In the genomic region with DNA sequence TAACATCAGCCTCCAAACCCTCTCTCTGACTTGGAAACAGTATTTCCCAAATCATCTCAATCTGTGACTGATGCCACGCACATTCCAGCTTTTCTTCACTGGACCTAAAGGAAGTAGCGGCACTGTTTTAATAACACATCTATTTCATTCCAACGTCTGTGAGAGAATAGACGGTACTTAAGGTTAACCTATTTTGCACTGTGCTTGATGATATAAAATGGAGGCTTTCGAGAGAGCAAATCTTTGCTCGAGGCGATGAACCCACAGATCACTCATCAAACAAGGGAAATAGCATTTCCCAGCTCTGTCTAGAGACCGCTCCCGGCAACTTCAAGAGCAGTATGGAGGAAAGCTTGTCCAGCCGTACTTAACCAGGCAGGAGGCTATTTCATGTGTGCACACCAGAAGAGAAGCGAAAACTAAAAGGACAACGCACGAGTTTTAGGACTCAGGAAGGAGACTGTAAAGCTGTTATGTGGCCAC, we compare ENCODE assay signal across 8 cellular contexts. TPM values are rescaled to one million over a fixed set of nuclear protein-coding genes. Genes with fewer than 3 reads are reported as not detected.
DNase-seq lines count a peak whose midpoint lies in the region; ATAC-seq, FAIRE-seq and TF ChIP-seq lines count a peak whose summit lies in the region.

No MANE protein-coding gene starts in this region.

- H3K9me3 Mint-ChIP-seq in GM23338 = no peaks in the 10 kb centered on the region
- H3K9me3 Mint-ChIP-seq in T-helper 2 cell treated with Interferon-gamma antibody and Interleukin-4, amounts not matched to agents 5 μg/mL and 100 μg/mL, for 36 hours = no peaks in the 10 kb centered on the region

- FAIRE-seq in H54 (lab: Jason Lieb, UNC) = no peak

- no peaks in the 10 kb centered on the region for H3K36me3 Mint-ChIP-seq in GM23338 (ENCODE audit: low read depth)
- peaks cover 8% of the 10 kb centered on the region for H3K36me3 Mint-ChIP-seq in T-helper 2 cell treated with Interferon-gamma antibody and Interleukin-4, amounts not matched to agents 5 μg/mL and 100 μg/mL, for 36 hours (ENCODE audit: low read depth)

- H3K4me2 ChIP-seq in GM23338 (peak overlapping the region; percentile 75), fibroblast of lung (ENCODE audit: extremely low read depth, insufficient read depth, low read length) (peak overlapping the region; percentile 98)

- no peaks in the 10 kb centered on the region for H3K9me3 ChIP-seq in fibroblast of lung (ENCODE audit: control insufficient read depth, insufficient read depth, low read depth, low read length)

- peaks cover 46% of the 10 kb centered on the region for H3K4me1 Mint-ChIP-seq in GM23338
- H3K4me1 Mint-ChIP-seq in T-helper 2 cell treated with Interferon-gamma antibody and Interleukin-4, amounts not matched to agents 5 μg/mL and 100 μg/mL, for 36 hours (ENCODE audit: low read depth) = peaks cover 24% of the 10 kb centered on the region

- H3K4me1 ChIP-seq in GM23338 (ENCODE audit: insufficient read depth) (peaks cover 50% of the 10 kb centered on the region), fibroblast of lung (ENCODE audit: control insufficient read depth, extremely low read depth, insufficient read depth, low read length) (peaks cover 5% of the 10 kb centered on the region)

- H3K27me3 ChIP-seq in GM23338 (ENCODE audit: insufficient read depth) = no peaks in the 10 kb centered on the region
- H3K27me3 ChIP-seq in fibroblast of lung (ENCODE audit: control insufficient read depth, insufficient read depth, low read length) = no peaks in the 10 kb centered on the region

- H3K27ac Mint-ChIP-seq in GM23338 = no peak overlapping the region
- H3K27ac Mint-ChIP-seq in T-helper 2 cell treated with Interferon-gamma antibody and Interleukin-4, amounts not matched to agents 5 μg/mL and 100 μg/mL, for 36 hours = peak overlapping the region; percentile 87

- no peak for TF ChIP-seq POLR2A in H54 (IDR thresholded peaks at IDR 0.05; ENCODE audit: low read depth, low read length)

- H3K27ac ChIP-seq in GM23338 (ENCODE audit: low read depth) (no peak overlapping the region), fibroblast of lung (ENCODE audit: insufficient read depth, low read length) (peak overlapping the region; percentile 64)

- peak overlapping the region; percentile 67 for H3K9ac ChIP-seq in fibroblast of lung (ENCODE audit: insufficient read depth, low read length)

- peaks cover 5% of the 10 kb centered on the region for H3K27me3 Mint-ChIP-seq in GM23338 (ENCODE audit: insufficient read depth, low read depth, poor library complexity)
- H3K27me3 Mint-ChIP-seq in T-helper 2 cell treated with Interferon-gamma antibody and Interleukin-4, amounts not matched to agents 5 μg/mL and 100 μg/mL, for 36 hours (ENCODE audit: low read depth) = no peaks in the 10 kb centered on the region

- H3K4me3 ChIP-seq in GM23338 = peak overlapping the region; percentile 50
- H3K4me3 ChIP-seq in fibroblast of lung (replicated peaks in 1 of 4; ENCODE audit: control extremely low read depth in 1 of 4, insufficient read depth in 1 of 4, low read depth in 3 of 4, low read length in 4 of 4) = peak overlapping the region; percentile 56 to 88 (median 82)

- peak overlapping the region; percentile 70 for H3K4me3 Mint-ChIP-seq in GM23338
- H3K4me3 Mint-ChIP-seq in T-helper 2 cell treated with Interferon-gamma antibody and Interleukin-4, amounts not matched to agents 5 μg/mL and 100 μg/mL, for 36 hours = peak overlapping the region; percentile 98

- H3K79me2 ChIP-seq in GM23338 (replicated peaks; ENCODE audit: insufficient read depth) (peaks cover 72% of the 10 kb centered on the region), fibroblast of lung (ENCODE audit: control insufficient read depth, insufficient read depth, low read length) (peaks cover 59% of the 10 kb centered on the region)

- H3K9me2 ChIP-seq in GM23338 (ENCODE audit: insufficient read depth) = no peaks in the 10 kb centered on the region

- no peaks in the 10 kb centered on the region for H3K36me3 ChIP-seq in GM23338 (ENCODE audit: insufficient read depth)
- H3K36me3 ChIP-seq in fibroblast of lung (ENCODE audit: control insufficient read depth, insufficient read depth, low read length) = no peaks in the 10 kb centered on the region

- no peak for ATAC-seq in GM23338
- ATAC-seq in GM18907 (IDR thresholded peaks at IDR 0.05; ENCODE audit: unreplicated experiment) = no peak
- ATAC-seq in HG02610 (IDR thresholded peaks at IDR 0.05; ENCODE audit: unreplicated experiment) = no peak

- H2AFZ ChIP-seq in GM23338 = no peak overlapping the region
- H2AFZ ChIP-seq in fibroblast of lung (ENCODE audit: low read length) = peak overlapping the region; percentile 22

- DNase-seq in AML-193 (lab: John Stamatoyannopoulos, UW) = peak; percentile 16 to 49
- no peak for DNase-seq in GM23338 (ENCODE audit: low spot score)
- DNase-seq in T-helper 2 cell treated with Interferon-gamma antibody and Interleukin-4, amounts not matched to agents 5 μg/mL and 100 μg/mL, for 36 hours (ENCODE audit: low spot score) = no peak
- DNase-seq in fibroblast of lung (ENCODE audit: low read depth in 2 of 2) = peak; percentile 59 to 64
- peak; percentile 16 for DNase-seq in occipital lobe (lab: John Stamatoyannopoulos, UW)
- no peak for DNase-seq in H54 (ENCODE audit: insufficient read length, low spot score)

- H4K20me1 ChIP-seq in GM23338 (replicated peaks; ENCODE audit: insufficient read depth) (no peaks in the 10 kb centered on the region), fibroblast of lung (ENCODE audit: control insufficient read depth, extremely low read depth, insufficient read depth, low read length) (no peaks in the 10 kb centered on the region)

- no peaks in the 10 kb centered on the region for H3F3A ChIP-seq in GM23338 (replicated peaks; ENCODE audit: low read depth)

- TF ChIP-seq CTCF in GM23338 (conservative IDR thresholded peaks at IDR 0.05; ENCODE audit: low read depth in 2 of 2) = no peak
- no peak for TF ChIP-seq CTCF in fibroblast of lung (conservative IDR thresholded peaks at IDR 0.05 in 1 of 2, IDR thresholded peaks at IDR 0.05 in 1 of 2; ENCODE audit: low read depth in 1 of 2, low read length in 2 of 2)

TF ChIP-seq in GM23338, 12 proteins besides CTCF, POLR2A, EP300 and RAD21 (continues in another document):
- TF ChIP-seq, protein P1, sequence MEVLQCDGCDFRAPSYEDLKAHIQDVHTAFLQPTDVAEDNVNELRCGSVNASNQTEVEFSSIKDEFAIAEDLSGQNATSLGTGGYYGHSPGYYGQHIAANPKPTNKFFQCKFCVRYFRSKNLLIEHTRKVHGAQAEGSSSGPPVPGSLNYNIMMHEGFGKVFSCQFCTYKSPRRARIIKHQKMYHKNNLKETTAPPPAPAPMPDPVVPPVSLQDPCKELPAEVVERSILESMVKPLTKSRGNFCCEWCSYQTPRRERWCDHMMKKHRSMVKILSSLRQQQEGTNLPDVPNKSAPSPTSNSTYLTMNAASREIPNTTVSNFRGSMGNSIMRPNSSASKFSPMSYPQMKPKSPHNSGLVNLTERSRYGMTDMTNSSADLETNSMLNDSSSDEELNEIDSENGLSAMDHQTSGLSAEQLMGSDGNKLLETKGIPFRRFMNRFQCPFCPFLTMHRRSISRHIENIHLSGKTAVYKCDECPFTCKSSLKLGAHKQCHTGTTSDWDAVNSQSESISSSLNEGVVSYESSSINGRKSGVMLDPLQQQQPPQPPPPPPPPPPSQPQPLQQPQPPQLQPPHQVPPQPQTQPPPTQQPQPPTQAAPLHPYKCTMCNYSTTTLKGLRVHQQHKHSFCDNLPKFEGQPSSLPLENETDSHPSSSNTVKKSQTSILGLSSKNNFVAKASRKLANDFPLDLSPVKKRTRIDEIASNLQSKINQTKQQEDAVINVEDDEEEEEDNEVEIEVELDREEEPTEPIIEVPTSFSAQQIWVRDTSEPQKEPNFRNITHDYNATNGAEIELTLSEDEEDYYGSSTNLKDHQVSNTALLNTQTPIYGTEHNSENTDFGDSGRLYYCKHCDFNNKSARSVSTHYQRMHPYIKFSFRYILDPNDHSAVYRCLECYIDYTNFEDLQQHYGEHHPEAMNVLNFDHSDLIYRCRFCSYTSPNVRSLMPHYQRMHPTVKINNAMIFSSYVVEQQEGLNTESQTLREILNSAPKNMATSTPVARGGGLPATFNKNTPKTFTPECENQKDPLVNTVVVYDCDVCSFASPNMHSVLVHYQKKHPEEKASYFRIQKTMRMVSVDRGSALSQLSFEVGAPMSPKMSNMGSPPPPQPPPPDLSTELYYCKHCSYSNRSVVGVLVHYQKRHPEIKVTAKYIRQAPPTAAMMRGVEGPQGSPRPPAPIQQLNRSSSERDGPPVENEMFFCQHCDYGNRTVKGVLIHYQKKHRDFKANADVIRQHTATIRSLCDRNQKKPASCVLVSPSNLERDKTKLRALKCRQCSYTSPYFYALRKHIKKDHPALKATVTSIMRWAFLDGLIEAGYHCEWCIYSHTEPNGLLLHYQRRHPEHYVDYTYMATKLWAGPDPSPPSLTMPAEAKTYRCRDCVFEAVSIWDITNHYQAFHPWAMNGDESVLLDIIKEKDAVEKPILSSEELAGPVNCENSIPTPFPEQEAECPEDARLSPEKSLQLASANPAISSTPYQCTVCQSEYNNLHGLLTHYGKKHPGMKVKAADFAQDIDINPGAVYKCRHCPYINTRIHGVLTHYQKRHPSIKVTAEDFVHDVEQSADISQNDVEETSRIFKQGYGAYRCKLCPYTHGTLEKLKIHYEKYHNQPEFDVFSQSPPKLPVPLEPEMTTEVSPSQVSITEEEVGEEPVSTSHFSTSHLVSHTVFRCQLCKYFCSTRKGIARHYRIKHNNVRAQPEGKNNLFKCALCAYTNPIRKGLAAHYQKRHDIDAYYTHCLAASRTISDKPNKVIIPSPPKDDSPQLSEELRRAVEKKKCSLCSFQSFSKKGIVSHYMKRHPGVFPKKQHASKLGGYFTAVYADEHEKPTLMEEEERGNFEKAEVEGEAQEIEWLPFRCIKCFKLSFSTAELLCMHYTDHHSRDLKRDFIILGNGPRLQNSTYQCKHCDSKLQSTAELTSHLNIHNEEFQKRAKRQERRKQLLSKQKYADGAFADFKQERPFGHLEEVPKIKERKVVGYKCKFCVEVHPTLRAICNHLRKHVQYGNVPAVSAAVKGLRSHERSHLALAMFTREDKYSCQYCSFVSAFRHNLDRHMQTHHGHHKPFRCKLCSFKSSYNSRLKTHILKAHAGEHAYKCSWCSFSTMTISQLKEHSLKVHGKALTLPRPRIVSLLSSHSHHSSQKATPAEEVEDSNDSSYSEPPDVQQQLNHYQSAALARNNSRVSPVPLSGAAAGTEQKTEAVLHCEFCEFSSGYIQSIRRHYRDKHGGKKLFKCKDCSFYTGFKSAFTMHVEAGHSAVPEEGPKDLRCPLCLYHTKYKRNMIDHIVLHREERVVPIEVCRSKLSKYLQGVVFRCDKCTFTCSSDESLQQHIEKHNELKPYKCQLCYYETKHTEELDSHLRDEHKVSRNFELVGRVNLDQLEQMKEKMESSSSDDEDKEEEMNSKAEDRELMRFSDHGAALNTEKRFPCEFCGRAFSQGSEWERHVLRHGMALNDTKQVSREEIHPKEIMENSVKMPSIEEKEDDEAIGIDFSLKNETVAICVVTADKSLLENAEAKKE (CRISPR knock-in tag; IDR thresholded peaks at IDR 0.05) = no peak

RNA-seq across cellular contexts. Expression of a gene that starts 2.9 kb away (rescaled TPM):
- 21.1 and 23.5 TPM in 2 replicates for total RNA-seq in GM23338 (2014; rRNA removed; shearing (Covaris generic))
- polyA plus RNA-seq in GM23338 (2016; fragmentation: Nextera tagmentation; extraction: Ambion mirVana) = 9.7 and 10.0 TPM in 2 replicates
- 10.0 and 10.7 TPM in 2 replicates for total RNA-seq in fibroblast of lung
- 15.0 and 18.3 TPM in 2 replicates for polyA plus RNA-seq in fibroblast of lung
- 11.7 and 13.0 TPM in 2 replicates for polyA plus RNA-seq in fibroblast of lung (2012)
- polyA minus RNA-seq in fibroblast of lung (ENCODE audit: low replicate concordance) = 1.4 and 3.0 TPM in 2 replicates
- 75.5 TPM for total RNA-seq in occipital lobe

Comparison
In these comparisons a context has a peak if more than half of its experiments do, and no peak if none do; other contexts are left out.
1. DNase-seq: peak in AML-193 (2 of 2), fibroblast of lung (2 of 2) and occipital lobe (single experiment); none in GM23338 (single experiment), T-helper 2 cell treated with Interferon-gamma antibody and Interleukin-4, amounts not matched to agents 5 μg/mL and 100 μg/mL, for 36 hours (single experiment) and H54 (single experiment).